Comparison of ENCODE assay signal across 20 cellular contexts in genomic region chr7:35869810-35870209, GRCh38.
DNase-seq lines count a peak whose midpoint lies in the region; ATAC-seq and TF ChIP-seq lines count a peak whose summit lies in the region.
"Had no signal": no experiment of that assay in that cellular context is flagged by ENCODE, and none has a peak within 500 bp of the region (broad histone marks: within the 10 kb centered on the region; RNA-seq: fewer than 3 reads in every experiment).

No MANE protein-coding gene starts in this region.

- H3K27ac ChIP-seq in osteoblast (ENCODE audit: low read depth, low read length): peak overlapping the region; percentile 86
- H3K27ac ChIP-seq: neural progenitor cell had no signal

- peaks cover 28% of the 10 kb centered on the region for H3K4me1 Mint-ChIP-seq in activated T-helper 17 cell treated with anti-CD3 and anti-CD28 coated beads, Interleukin-2, amount 50 U/mL, for 72 hours
- H3K4me1 Mint-ChIP-seq: neural progenitor cell had no signal

- H3K4me3 Mint-ChIP-seq in activated T-helper 17 cell treated with anti-CD3 and anti-CD28 coated beads, Interleukin-2, amount 50 U/mL, for 72 hours: no peak overlapping the region
- H3K4me3 Mint-ChIP-seq: activated CD8-positive, alpha-beta T cell treated with anti-CD3 and anti-CD28 coated beads, Interleukin-2, amount 10 ng/mL, durations not matched to agents 7 days and 5 days; neural progenitor cell; T-helper 1 cell treated with Interleukin-12 subunit alpha and Interleukin-12 subunit beta and Interleukin-4 antibody, amounts not matched to agents 30 μg/mL and 1 μg/mL, for 36 hours had no signal

- no peaks in the 10 kb centered on the region for H3K9me3 Mint-ChIP-seq in activated T-helper 17 cell treated with anti-CD3 and anti-CD28 coated beads, Interleukin-2, amount 50 U/mL, for 72 hours
- H3K9me3 Mint-ChIP-seq: activated B cell treated with CpG ODN at 0.5 μM for 24 hours; memory B cell; neural progenitor cell; T-helper 1 cell treated with Interleukin-12 subunit alpha and Interleukin-12 subunit beta and Interleukin-4 antibody, amounts not matched to agents 30 μg/mL and 1 μg/mL, for 36 hours had no signal

- no peaks in the 10 kb centered on the region for H4K20me1 ChIP-seq in osteoblast (ENCODE audit: insufficient read depth, low read length)

- H3K27ac Mint-ChIP-seq in activated T-helper 17 cell treated with anti-CD3 and anti-CD28 coated beads, Interleukin-2, amount 50 U/mL, for 72 hours: peak overlapping the region; percentile 33
- H3K27ac Mint-ChIP-seq: neural progenitor cell; T-helper 1 cell treated with Interleukin-12 subunit alpha and Interleukin-12 subunit beta and Interleukin-4 antibody, amounts not matched to agents 30 μg/mL and 1 μg/mL, for 36 hours had no signal

- H3K4me1 ChIP-seq in osteoblast (ENCODE audit: insufficient read depth, low read length): peaks cover 27% of the 10 kb centered on the region
- H3K4me1 ChIP-seq: neural progenitor cell had no signal

- 76 to 77% methylated on average over 5 of the region's 5 CpGs for WGBS in lower leg skin, 2 donors

- no peak for TF ChIP-seq POLR2A in lower leg skin (IDR thresholded peaks at IDR 0.05)

- DNase-seq in Ammon's horn (ENCODE audit: low spot score) (peak; percentile 4), fibroblast of peridontal ligament (ENCODE audit: extremely low read depth) (peak; percentile 78), osteoblast (ENCODE audit: insufficient read length, low spot score, missing footprints) (no peak), retina (no peak), lower leg skin (ENCODE audit: low spot score in 2 of 2) (no peak), GM20000 (ENCODE audit: low spot score) (no peak)
- DNase-seq: activated B cell treated with CpG ODN at 0.5 μM for 24 hours; activated CD8-positive, alpha-beta T cell treated with anti-CD3 and anti-CD28 coated beads, Interleukin-2, amount 10 ng/mL, durations not matched to agents 7 days and 5 days; GF-D8; islet precursor cell; NCI-H187; NCI-H524 treated with DMSO at 0.1 percent for 48 hours; right cardiac atrium; SIG-M5; stimulated activated CD4-positive, alpha-beta T cell treated with anti-CD3 and anti-CD28 coated beads, Interleukin-2, amount 100 ng/mL, for 24 hours had no signal

- no peak for TF ChIP-seq CTCF in osteoblast (IDR thresholded peaks at IDR 0.05; ENCODE audit: extremely low read depth, low read depth, low read length)
- TF ChIP-seq CTCF in lower leg skin (IDR thresholded peaks at IDR 0.05): no peak
- TF ChIP-seq CTCF in GM20000 (IDR thresholded peaks at IDR 0.05; ENCODE audit: extremely low read depth, missing control alignments): no peak

- no peak for ATAC-seq in activated T-helper 17 cell treated with anti-CD3 and anti-CD28 coated beads, Interleukin-2, amount 50 U/mL, for 72 hours (replicated peaks)
- ATAC-seq in SK-N-SH treated with all-trans-retinoic acid at 6 μM for 48 hours: no peak
- ATAC-seq: activated CD8-positive, alpha-beta T cell treated with anti-CD3 and anti-CD28 coated beads, Interleukin-2, amount 10 ng/mL, durations not matched to agents 7 days and 5 days had no signal

- intact Hi-C loops in lower leg skin (cut with DNase I; ENCODE audit: low total_unique reads): no loop called here

- H3K79me2 ChIP-seq in osteoblast (ENCODE audit: insufficient read depth, low read length): peaks cover 54% of the 10 kb centered on the region

- H3K4me2 ChIP-seq in osteoblast (ENCODE audit: insufficient read depth, low read length): peak overlapping the region; percentile 41
- H3K4me2 ChIP-seq: neural progenitor cell had no signal

- H3K36me3 ChIP-seq in osteoblast (ENCODE audit: insufficient read depth, low read length): peaks cover 27% of the 10 kb centered on the region

- H3K36me3 Mint-ChIP-seq in activated T-helper 17 cell treated with anti-CD3 and anti-CD28 coated beads, Interleukin-2, amount 50 U/mL, for 72 hours (ENCODE audit: low read depth): peaks cover 88% of the 10 kb centered on the region

- no peak overlapping the region for H3K4me3 ChIP-seq in osteoblast (ENCODE audit: insufficient read depth, low read length)
- H3K4me3 ChIP-seq in lower leg skin (ENCODE audit: low read depth, poor library complexity, severe bottlenecking): no peak overlapping the region
- H3K4me3 ChIP-seq: neural progenitor cell had no signal

- H3K27me3 Mint-ChIP-seq in activated T-helper 17 cell treated with anti-CD3 and anti-CD28 coated beads, Interleukin-2, amount 50 U/mL, for 72 hours: no peaks in the 10 kb centered on the region
- H3K27me3 Mint-ChIP-seq: activated B cell treated with CpG ODN at 0.5 μM for 24 hours, memory B cell had no signal

- no peaks in the 10 kb centered on the region for H3K27me3 ChIP-seq in osteoblast (ENCODE audit: insufficient read depth, low read length)
- H3K27me3 ChIP-seq: neural progenitor cell had no signal

- no peak overlapping the region for H2AFZ ChIP-seq in osteoblast (ENCODE audit: low read length)
- H2AFZ ChIP-seq: neural progenitor cell had no signal

- no peaks in the 10 kb centered on the region for H3K9me3 ChIP-seq in osteoblast (ENCODE audit: low read depth, low read length)

TF ChIP-seq in SK-N-SH treated with all-trans-retinoic acid at 6 μM for 48 hours, 23 proteins besides CTCF, POLR2A, EP300 and RAD21:
- TF ChIP-seq PATZ1 (CRISPR knock-in tag; IDR thresholded peaks at IDR 0.05; ENCODE audit: borderline replicate concordance) (no peak), TSHZ2 (CRISPR knock-in tag; IDR thresholded peaks at IDR 0.05) (no peak), SNAI2 (CRISPR knock-in tag; IDR thresholded peaks at IDR 0.05) (no peak), ZNF70 (CRISPR knock-in tag; IDR thresholded peaks at IDR 0.05) (no peak)

Comparison
In these comparisons a context has a peak if more than half of its experiments do, and no peak if none do; other contexts are left out.
1. DNase-seq: peak in Ammon's horn (single experiment) and fibroblast of peridontal ligament (single experiment); none in osteoblast (single experiment), retina (single experiment), lower leg skin (0 of 2) and GM20000 (single experiment).